Comparison of ENCODE assay signal across 8 cellular contexts in genomic region chr3:39447637-39448483, GRCh38.
A peak's percentile ranks its signal among the peaks of the same experiment; 100 is the strongest.
DNase-seq lines count a peak whose midpoint lies in the region; ATAC-seq lines count a peak whose summit lies in the region.

No MANE protein-coding gene starts in this region.

- peak; percentile 91 for ATAC-seq in HG02798 (IDR thresholded peaks at IDR 0.05; ENCODE audit: poor library complexity, unreplicated experiment)

- peak; percentile 36 for DNase-seq in DMS153 treated with DMSO at 0.1 percent for 48 hours (lab: John Stamatoyannopoulos, UW; ENCODE audit: unreplicated experiment)
- DNase-seq in DMS153 (lab: John Stamatoyannopoulos, UW): no peak
- DNase-seq in NCI-H1694 (lab: John Stamatoyannopoulos, UW): peak; percentile 31
- peak; percentile 62 for DNase-seq in T1000 (lab: John Stamatoyannopoulos, UW)
- peak; percentile 89 for DNase-seq in astrocyte of the hippocampus (ENCODE audit: low read depth, low spot score)
- DNase-seq in hippocampal formation (lab: John Stamatoyannopoulos, UW): peak; percentile 77 to 84
- DNase-seq in skeletal muscle cell (ENCODE audit: low read depth): peak; percentile 39

- no peak overlapping the region for H3K4me3 ChIP-seq in skeletal muscle cell (ENCODE audit: low read depth, low read length)
